9 cellular contexts compared by ENCODE assay signal in the genomic region with DNA sequence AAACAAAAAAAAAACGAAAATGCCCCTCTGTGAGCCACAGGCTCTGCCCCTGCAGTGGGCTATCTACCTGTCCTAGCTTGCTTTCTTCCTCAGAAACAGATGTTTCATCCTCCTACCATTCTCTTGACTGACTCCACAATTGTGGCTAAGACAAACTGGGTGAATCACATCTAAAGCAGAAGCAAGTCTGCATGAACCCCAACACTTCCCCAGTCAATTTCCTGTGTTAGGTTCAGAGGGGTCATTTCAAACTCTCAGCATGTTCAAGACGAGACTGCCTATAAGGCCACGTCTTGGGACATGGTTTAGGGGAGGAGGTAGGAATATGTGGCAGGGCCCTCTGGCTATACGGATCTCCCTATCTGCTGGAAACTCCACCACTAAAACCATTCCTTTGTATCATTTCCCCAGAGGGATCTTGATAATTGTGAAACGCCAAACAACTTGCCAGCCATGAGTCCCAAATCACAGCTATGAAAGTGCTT. TPM values are rescaled to one million over a fixed set of nuclear protein-coding genes. Genes with fewer than 3 reads are reported as not detected.
DNase-seq lines count a peak whose midpoint lies in the region; ATAC-seq, FAIRE-seq and TF ChIP-seq lines count a peak whose summit lies in the region.
"Had no signal": no experiment of that assay in that cellular context is flagged by ENCODE, and none has a peak within 500 bp of the region (broad histone marks: within the 10 kb centered on the region; RNA-seq: fewer than 3 reads in every experiment).

No MANE protein-coding gene starts in this region.

- no peaks in the 10 kb centered on the region for H3K27me3 Mint-ChIP-seq in activated CD4-positive, alpha-beta T cell treated with anti-CD3 and anti-CD28 coated beads for 36 hours

- H3K27ac Mint-ChIP-seq in activated CD4-positive, alpha-beta T cell treated with anti-CD3 and anti-CD28 coated beads for 36 hours: peak overlapping the region; percentile 92

- H4K20me1 ChIP-seq in osteoblast (ENCODE audit: insufficient read depth, low read length): no peaks in the 10 kb centered on the region

- intact Hi-C loops in activated CD4-positive, alpha-beta T cell treated with anti-CD3 and anti-CD28 coated beads for 36 hours (cut with DNase I, micrococcal nuclease): loop anchor here in 1 of 2 experiments (1.0 kb wide), 2 partner anchors 22 to 42 kb away; partner anchors contain the start of gene PLEKHO2

- H3K27ac ChIP-seq in osteoblast (ENCODE audit: low read depth, low read length): peak overlapping the region; percentile 86

- no peaks in the 10 kb centered on the region for H3K79me2 ChIP-seq in osteoblast (ENCODE audit: insufficient read depth, low read length)

- no peaks in the 10 kb centered on the region for H3K27me3 ChIP-seq in bronchial epithelial cell (ENCODE audit: control insufficient read depth, insufficient read depth, low read length)
- H3K27me3 ChIP-seq in osteoblast (ENCODE audit: insufficient read depth, low read length): no peaks in the 10 kb centered on the region

- no peak overlapping the region for H3K4me3 ChIP-seq in bronchial epithelial cell (ENCODE audit: low read depth, low read length)
- H3K4me3 ChIP-seq in osteoblast (ENCODE audit: insufficient read depth, low read length): no peak overlapping the region
- H3K4me3 ChIP-seq: A549 had no signal

- H3K9me3 Mint-ChIP-seq in activated CD4-positive, alpha-beta T cell treated with anti-CD3 and anti-CD28 coated beads for 36 hours (ENCODE audit: low read depth): no peaks in the 10 kb centered on the region

- no peaks in the 10 kb centered on the region for H3K9me3 ChIP-seq in osteoblast (ENCODE audit: low read depth, low read length)
- H3K9me3 ChIP-seq: A549 had no signal

- H3K4me2 ChIP-seq in osteoblast (ENCODE audit: insufficient read depth, low read length): peak overlapping the region; percentile 54

- no peaks in the 10 kb centered on the region for H3K36me3 ChIP-seq in bronchial epithelial cell (ENCODE audit: control insufficient read depth, insufficient read depth, low read length)
- no peaks in the 10 kb centered on the region for H3K36me3 ChIP-seq in osteoblast (ENCODE audit: insufficient read depth, low read length)

- CTCF ChIA-PET in activated CD4-positive, alpha-beta T cell treated with anti-CD3 and anti-CD28 coated beads for 36 hours (lab: Charles Lee): interaction anchor here (0.5 to 4.3 kb wide), 8 partner anchors 9 to 652 kb away, joined by 3 to 32 read pairs (median 4); no protein-coding TSS in a partner anchor

- FAIRE-seq in bronchial epithelial cell (lab: Jason Lieb, UNC): no peak
- FAIRE-seq: A549 had no signal

- peak; percentile 48 for DNase-seq in activated CD4-positive, alpha-beta T cell treated with anti-CD3 and anti-CD28 coated beads for 36 hours
- DNase-seq in activated CD4-positive, alpha-beta T cell treated with anti-CD3 and anti-CD28 coated beads for 4 hours: no peak
- peak; percentile 49 for DNase-seq in M059J (ENCODE audit: low read depth)
- DNase-seq in bronchial epithelial cell (ENCODE audit: low read depth): peak; percentile 87
- peak; percentile 93 for DNase-seq in osteoblast (ENCODE audit: insufficient read length, low spot score, missing footprints)
- DNase-seq in kidney glomerular epithelial cell (lab: John Stamatoyannopoulos, UW): no peak
- DNase-seq in NCI-H2081 treated with DMSO at 0.1 percent for 48 hours (lab: John Stamatoyannopoulos, UW): no peak
- DNase-seq in NCI-H510A treated with DMSO at 0.1 percent for 48 hours (lab: John Stamatoyannopoulos, UW): no peak

- no peak for TF ChIP-seq CTCF in bronchial epithelial cell (IDR thresholded peaks at IDR 0.05; ENCODE audit: insufficient read depth, low read length, severe bottlenecking)
- TF ChIP-seq CTCF in osteoblast (IDR thresholded peaks at IDR 0.05; ENCODE audit: extremely low read depth, low read depth, low read length): no peak

- H3K36me3 Mint-ChIP-seq in activated CD4-positive, alpha-beta T cell treated with anti-CD3 and anti-CD28 coated beads for 36 hours (ENCODE audit: low read depth): no peaks in the 10 kb centered on the region

- H3K4me1 ChIP-seq in osteoblast (ENCODE audit: insufficient read depth, low read length): peaks cover 30% of the 10 kb centered on the region

- ATAC-seq in activated CD4-positive, alpha-beta T cell treated with anti-CD3 and anti-CD28 coated beads for 36 hours: peak; percentile 89

- POLR2A ChIA-PET in activated CD4-positive, alpha-beta T cell treated with anti-CD3 and anti-CD28 coated beads for 36 hours (lab: Charles Lee): interaction anchor here (0.6 to 3.0 kb wide), 5 partner anchors 10 to 1433 kb away, joined by 3 to 45 read pairs (median 4); no protein-coding TSS in a partner anchor

- peak overlapping the region; percentile 13 for H3K4me3 Mint-ChIP-seq in activated CD4-positive, alpha-beta T cell treated with anti-CD3 and anti-CD28 coated beads for 36 hours

- H3K4me1 Mint-ChIP-seq in activated CD4-positive, alpha-beta T cell treated with anti-CD3 and anti-CD28 coated beads for 36 hours: peaks cover 32% of the 10 kb centered on the region

- peak overlapping the region; percentile 50 for H2AFZ ChIP-seq in osteoblast (ENCODE audit: low read length)

RNA-seq across cellular contexts. Expression of gene ANKDD1A, which starts 28.6 kb away (rescaled TPM):
- 1 to 10 TPM in 1 of 2 experiments, under 1 TPM in 1; 0.81 to 1.0 TPM for total RNA-seq in activated CD4-positive, alpha-beta T cell treated with anti-CD3 and anti-CD28 coated beads for 36 hours
- total RNA-seq in M059J (2014; rRNA removed; shearing (Covaris generic)): 2.1 and 2.3 TPM in 2 replicates
- total RNA-seq in bronchial epithelial cell (3.2 and 4.0 TPM in 2 replicates), osteoblast (3.8 and 6.2 TPM in 2 replicates)

RNA-seq across cellular contexts. Expression of gene PLEKHO2, which starts 41.4 kb away (rescaled TPM):
- total RNA-seq in activated CD4-positive, alpha-beta T cell treated with anti-CD3 and anti-CD28 coated beads for 36 hours: 10 to 100 TPM; 11.4 to 13.3 TPM
- total RNA-seq in M059J (2014; rRNA removed; shearing (Covaris generic)): 8.7 and 14.0 TPM in 2 replicates
- total RNA-seq in bronchial epithelial cell: 4.2 and 5.9 TPM in 2 replicates
- total RNA-seq in osteoblast: 38.3 and 41.6 TPM in 2 replicates

RNA-seq across cellular contexts. Expression of gene PIF1, which starts 57.7 kb away (rescaled TPM):
- 10 to 100 TPM; 30.0 to 36.3 TPM for total RNA-seq in activated CD4-positive, alpha-beta T cell treated with anti-CD3 and anti-CD28 coated beads for 36 hours
- total RNA-seq in M059J (2014; rRNA removed; shearing (Covaris generic)): 9.0 and 11.1 TPM in 2 replicates
- 0.26 and 0.51 TPM in 2 replicates for total RNA-seq in bronchial epithelial cell
- 6.2 and 9.4 TPM in 2 replicates for total RNA-seq in osteoblast

Comparison
In these comparisons a context has a peak if more than half of its experiments do, and no peak if none do; other contexts are left out.
1. DNase-seq: peak in activated CD4-positive, alpha-beta T cell treated with anti-CD3 and anti-CD28 coated beads for 36 hours (single experiment), M059J (single experiment), bronchial epithelial cell (single experiment) and osteoblast (single experiment); none in activated CD4-positive, alpha-beta T cell treated with anti-CD3 and anti-CD28 coated beads for 4 hours (0 of 2), kidney glomerular epithelial cell (single experiment), NCI-H2081 treated with DMSO at 0.1 percent for 48 hours (single experiment) and NCI-H510A treated with DMSO at 0.1 percent for 48 hours (single experiment).